In genomic region chrX:84170931-84171330, GRCh38 we compare ENCODE assay signal across 19 cellular contexts. TPM values are rescaled to one million over a fixed set of nuclear protein-coding genes. Genes with fewer than 3 reads are reported as not detected.
DNase-seq lines count a peak whose midpoint lies in the region; ATAC-seq, FAIRE-seq and TF ChIP-seq lines count a peak whose summit lies in the region.
"Had no signal": no experiment of that assay in that cellular context is flagged by ENCODE, and none has a peak within 500 bp of the region (broad histone marks: within the 10 kb centered on the region; RNA-seq: fewer than 3 reads in every experiment).

No MANE protein-coding gene starts in this region.

- peak; percentile 68 for FAIRE-seq in D721Med (lab: Jason Lieb, UNC)
- FAIRE-seq: K562 had no signal

- no peak for ATAC-seq in GM18517 (IDR thresholded peaks at IDR 0.05; ENCODE audit: unreplicated experiment)
- ATAC-seq in natural killer cell treated with Interleukin-12 subunit alpha and Interleukin-12 subunit beta and Interleukin-15 and Interleukin-18, amount 100 ng/mL, for 72 hours = no peak
- ATAC-seq: CD8-positive, alpha-beta T cell; K562 had no signal

- no peak overlapping the region for H3K4me3 Mint-ChIP-seq in natural killer cell treated with Interleukin-12 subunit alpha and Interleukin-12 subunit beta and Interleukin-15 and Interleukin-18, amount 100 ng/mL, for 72 hours
- H3K4me3 Mint-ChIP-seq: B cell; CD8-positive, alpha-beta T cell had no signal

- no peak overlapping the region for H3K27ac Mint-ChIP-seq in natural killer cell treated with Interleukin-12 subunit alpha and Interleukin-12 subunit beta and Interleukin-15 and Interleukin-18, amount 100 ng/mL, for 72 hours
- H3K27ac Mint-ChIP-seq: B cell; CD8-positive, alpha-beta T cell had no signal

- H3K4me1 Mint-ChIP-seq in natural killer cell treated with Interleukin-12 subunit alpha and Interleukin-12 subunit beta and Interleukin-15 and Interleukin-18, amount 100 ng/mL, for 72 hours (ENCODE audit: low read depth in 2 of 2) = no peaks in the 10 kb centered on the region
- H3K4me1 Mint-ChIP-seq: B cell had no signal

- DNase-seq in D721Med (ENCODE audit: insufficient read length, low spot score) (no peak), LHCN-M2 (ENCODE audit: low read depth) (peak; percentile 26), fibroblast of peridontal ligament (ENCODE audit: extremely low read depth) (peak; percentile 61), myocyte (ENCODE audit: low read depth) (peak; percentile 57), HUDEP-2 (lab: John Stamatoyannopoulos, UW; ENCODE audit: unreplicated experiment in 76 of 76) (no peak)
- DNase-seq in stimulated activated CD4-positive, alpha-beta T cell treated with anti-CD3 and anti-CD28 coated beads, Interleukin-4, amount 100 ng/mL, for 1 hour = no peak
- DNase-seq in natural killer cell treated with Interleukin-12 subunit alpha and Interleukin-12 subunit beta and Interleukin-15 and Interleukin-18, amount 100 ng/mL, for 72 hours (ENCODE audit: low spot score) = no peak
- DNase-seq: 8988T; Calu3; CD8-positive, alpha-beta T cell; DMS 273 treated with DMSO at 0.1 percent for 48 hours; DMS53; DND-41; EL; GM23248 had no signal

- H3K36me3 Mint-ChIP-seq in natural killer cell treated with Interleukin-12 subunit alpha and Interleukin-12 subunit beta and Interleukin-15 and Interleukin-18, amount 100 ng/mL, for 72 hours = no peaks in the 10 kb centered on the region
- H3K36me3 Mint-ChIP-seq: CD8-positive, alpha-beta T cell had no signal

- TF ChIP-seq CTCF in D721Med (IDR thresholded peaks at IDR 0.05; ENCODE audit: insufficient read depth, missing control alignments) = no peak

- peaks cover 4% of the 10 kb centered on the region for H3K9me3 Mint-ChIP-seq in natural killer cell treated with Interleukin-12 subunit alpha and Interleukin-12 subunit beta and Interleukin-15 and Interleukin-18, amount 100 ng/mL, for 72 hours
- H3K9me3 Mint-ChIP-seq: CD8-positive, alpha-beta T cell had no signal

- no peaks in the 10 kb centered on the region for H3K27me3 Mint-ChIP-seq in natural killer cell treated with Interleukin-12 subunit alpha and Interleukin-12 subunit beta and Interleukin-15 and Interleukin-18, amount 100 ng/mL, for 72 hours
- H3K27me3 Mint-ChIP-seq: B cell had no signal

RNA-seq across cellular contexts. Expression of gene RPS6KA6, which starts 17.1 kb away (rescaled TPM):
- total RNA-seq in LHCN-M2 (2014; rRNA removed) = 1.8 and 2.1 TPM in 2 replicates
- 0.61 TPM for polyA plus RNA-seq in LHCN-M2 (2012)
- total RNA-seq in myocyte = 3.6 and 7.7 TPM in 2 replicates
- 1.3 TPM for polyA plus RNA-seq in myocyte (2012)
- total RNA-seq in natural killer cell treated with Interleukin-12 subunit alpha and Interleukin-12 subunit beta and Interleukin-15 and Interleukin-18, amount 100 ng/mL, for 72 hours = not detected
- total RNA-seq: A673; CD8-positive, alpha-beta T cell had no signal
- polyA plus RNA-seq: K562 had no signal

Comparison
In these comparisons a context has a peak if more than half of its experiments do, and no peak if none do; other contexts are left out.
1. DNase-seq: peak in LHCN-M2 (single experiment), fibroblast of peridontal ligament (single experiment) and myocyte (single experiment); none in D721Med (single experiment), stimulated activated CD4-positive, alpha-beta T cell treated with anti-CD3 and anti-CD28 coated beads, Interleukin-4, amount 100 ng/mL, for 1 hour (single experiment), natural killer cell treated with Interleukin-12 subunit alpha and Interleukin-12 subunit beta and Interleukin-15 and Interleukin-18, amount 100 ng/mL, for 72 hours (single experiment) and HUDEP-2 (0 of 76).